Comparison of ENCODE assay signal across 8 cellular contexts in the genomic region with DNA sequence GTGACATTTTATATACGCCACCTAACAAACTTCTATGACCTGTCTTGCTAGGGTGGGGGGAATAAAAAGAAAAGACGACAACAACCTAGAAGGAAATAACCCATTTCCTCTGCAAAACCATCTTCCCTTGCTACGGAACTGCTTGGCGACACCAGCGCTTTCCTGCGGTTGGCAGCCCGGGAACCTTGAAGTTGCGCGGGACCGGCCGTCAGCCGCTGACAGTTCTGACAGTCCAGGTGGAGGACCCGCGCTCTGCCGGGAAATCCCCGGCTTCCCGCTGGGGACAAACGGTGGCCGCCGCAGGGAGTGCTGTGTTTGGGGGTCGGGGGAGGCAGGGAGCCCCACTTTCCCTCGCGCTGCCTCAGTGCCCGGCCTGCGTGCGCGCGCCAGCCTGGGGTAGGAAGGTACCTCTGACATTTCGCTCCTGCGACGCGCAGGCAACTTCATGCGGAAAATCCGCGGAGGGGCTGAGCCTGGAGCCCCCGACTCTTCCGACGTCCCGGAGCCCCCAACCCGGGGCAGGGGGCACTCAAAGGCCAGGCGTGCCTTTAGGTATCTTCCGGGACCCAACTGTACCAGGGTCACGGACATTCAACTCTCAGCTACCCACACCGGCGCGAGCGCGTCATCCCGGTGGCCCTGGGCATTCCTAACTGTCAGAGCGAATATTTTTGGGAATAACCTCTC. TPM values are rescaled to one million over a fixed set of nuclear protein-coding genes. Genes with fewer than 3 reads are reported as not detected.
DNase-seq lines count a peak whose midpoint lies in the region; ATAC-seq, FAIRE-seq and TF ChIP-seq lines count a peak whose summit lies in the region.

No MANE protein-coding gene starts in this region.

- 2% methylated on average over 50 of the region's 50 CpGs for WGBS in aorta, 2 donors

- ATAC-seq in aorta (ENCODE audit: low FRiP score) (peak; percentile 23), HG03571 (IDR thresholded peaks at IDR 0.05; ENCODE audit: unreplicated experiment) (no peak)

- FAIRE-seq in frontal cortex (lab: Jason Lieb, UNC): no peak

- H3K9me3 ChIP-seq in parathyroid adenoma (ENCODE audit: control insufficient read depth, low read length) (no peaks in the 10 kb centered on the region), aorta (ENCODE audit: control insufficient read depth, low read length) (no peaks in the 10 kb centered on the region)

- H3K27ac ChIP-seq in parathyroid adenoma: no peak overlapping the region
- no peak overlapping the region for H3K27ac ChIP-seq in aorta (ENCODE audit: low read depth in 1 of 2, low read length in 2 of 2)

- H3K4me3 ChIP-seq in parathyroid adenoma (ENCODE audit: low read depth, low read length) (peak overlapping the region; percentile 20), aorta (ENCODE audit: low read length in 2 of 2) (peak overlapping the region in 1 of 2 donors; percentile 48)

- H3K4me1 ChIP-seq in parathyroid adenoma (peaks cover 4% of the 10 kb centered on the region), aorta (ENCODE audit: control insufficient read depth in 1 of 2, insufficient read depth in 2 of 2, low read length in 2 of 2) (no peaks in the 10 kb centered on the region)

- TF ChIP-seq CTCF in parathyroid adenoma (IDR thresholded peaks at IDR 0.05): no peak

- DNase-seq in ELR (ENCODE audit: low read depth) (peak; percentile 37), NCI-H1105 (lab: John Stamatoyannopoulos, UW) (peak; percentile 4), frontal cortex (ENCODE audit: low spot score in 2 of 2) (peak; percentile 32 to 43), aorta (peak; percentile 61 to 79), OCI-M1 (lab: John Stamatoyannopoulos, UW) (no peak)
- peak; percentile 62 to 68 for DNase-seq in activated T-cell treated with anti-CD3 and anti-CD28 coated beads, Interleukin-2, amount 50 U/mL, for 48 hours

- intact Hi-C loops in aorta (cut with DNase I): no loop called here

- no peaks in the 10 kb centered on the region for H3K36me3 ChIP-seq in parathyroid adenoma (ENCODE audit: control insufficient read depth, insufficient read depth, low read length)
- H3K36me3 ChIP-seq in aorta (ENCODE audit: control insufficient read depth in 1 of 2, insufficient read depth in 2 of 2, low read length in 1 of 2): no peaks in the 10 kb centered on the region

- H3K79me2 ChIP-seq in parathyroid adenoma: no peaks in the 10 kb centered on the region

- no peak overlapping the region for H3K9ac ChIP-seq in parathyroid adenoma

- H3K27me3 ChIP-seq in parathyroid adenoma (ENCODE audit: control insufficient read depth, insufficient read depth, low read length) (no peaks in the 10 kb centered on the region), aorta (ENCODE audit: control insufficient read depth in 1 of 2, insufficient read depth in 2 of 2, low read length in 1 of 2) (no peaks in the 10 kb centered on the region)

- peak overlapping the region; percentile 62 for H2AFZ ChIP-seq in parathyroid adenoma

- H3K4me2 ChIP-seq in parathyroid adenoma (ENCODE audit: low read length): peak overlapping the region; percentile 65

RNA-seq across cellular contexts. Expression of a gene that starts 0.5 kb away (rescaled TPM):
- 1.2 TPM for total RNA-seq in frontal cortex
- 1 to 10 TPM in 1 of 2 donors, under 1 TPM in 1; 0.51 to 5.4 TPM for total RNA-seq in aorta
- polyA plus RNA-seq in aorta: under 1 TPM in 1 of 2 donors, not detected in 1; 0.38 TPM

RNA-seq across cellular contexts. Expression of a gene that starts 0.9 kb away (rescaled TPM):
- 5.7 TPM for total RNA-seq in frontal cortex
- 1 to 10 TPM; 3.8 to 5.4 TPM for total RNA-seq in aorta
- 1 to 10 TPM in 1 of 2 donors, under 1 TPM in 1; 0.88 to 7.1 TPM for polyA plus RNA-seq in aorta

RNA-seq across cellular contexts. Expression of a gene that starts 42.6 kb away (rescaled TPM):
- total RNA-seq in frontal cortex (75.4 TPM), aorta (10 to 100 TPM; 32.4 to 47.9 TPM)
- 10 to 100 TPM; 51.5 to 75.3 TPM for polyA plus RNA-seq in aorta
